ENCODE assay signal across 27 cellular contexts in the genomic region with DNA sequence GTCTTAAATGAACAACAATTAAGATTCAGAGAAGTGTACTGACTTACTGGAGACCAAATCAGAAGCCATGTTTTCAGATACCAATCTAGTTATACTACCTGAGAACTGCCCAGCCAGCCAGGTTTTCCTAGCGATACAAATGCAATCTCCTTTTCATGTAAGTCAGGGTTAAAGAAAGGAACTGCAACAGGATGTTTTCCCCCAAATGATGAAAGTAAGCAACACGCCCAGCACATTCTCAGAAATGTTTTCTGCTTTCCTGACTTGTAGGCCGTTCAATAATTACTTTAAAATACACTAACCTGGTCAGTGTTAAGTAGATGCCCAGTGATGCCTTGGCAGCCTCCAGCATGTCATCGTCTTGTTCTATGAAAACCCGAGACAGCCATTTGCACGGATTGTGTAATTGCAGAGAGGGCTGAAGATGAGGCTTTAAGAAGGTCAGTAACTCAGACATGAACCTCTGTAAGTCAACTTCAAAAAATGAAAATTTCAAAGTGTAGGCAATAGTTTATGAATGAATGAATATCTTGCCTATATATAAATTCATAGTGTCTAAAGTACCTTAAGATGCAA. TPM values are rescaled to one million over a fixed set of nuclear protein-coding genes. Genes with fewer than 3 reads are reported as not detected.
A peak's percentile ranks its signal among the peaks of the same experiment; 100 is the strongest.
DNase-seq lines count a peak whose midpoint lies in the region; ATAC-seq, FAIRE-seq and TF ChIP-seq lines count a peak whose summit lies in the region.
"Had no signal": no experiment of that assay in that cellular context is flagged by ENCODE, and none has a peak within 500 bp of the region (broad histone marks: within the 10 kb centered on the region; RNA-seq: fewer than 3 reads in every experiment).

No MANE protein-coding gene starts in this region.

- H3K27me3 Mint-ChIP-seq in activated T-cell treated with anti-CD3 and anti-CD28 coated beads, Interleukin-2, amount 50 U/mL, for 72 hours (ENCODE audit: low read depth): no peaks in the 10 kb centered on the region
- H3K27me3 Mint-ChIP-seq in activated T-helper 1 cell treated with anti-CD3 and anti-CD28 coated beads, Interleukin-12 subunit alpha, Interleukin-12 subunit beta, Interleukin-2, Interleukin-4 antibody, amounts not matched to agents 30 ng/mL and 10 ng/mL and 1 ng/mL, durations not matched to agents 14 hours and 24 hours and 36 hours (ENCODE audit: insufficient read depth): no peaks in the 10 kb centered on the region
- H3K27me3 Mint-ChIP-seq in naive thymus-derived CD4-positive, alpha-beta T cell: no peaks in the 10 kb centered on the region
- H3K27me3 Mint-ChIP-seq in mesothelial cell of epicardium (ENCODE audit: low read depth): no peaks in the 10 kb centered on the region
- H3K27me3 Mint-ChIP-seq: B cell; stimulated activated memory B cell treated with anti-CD40 and anti-IgM and Interleukin-4, amounts not matched to agents 10 μg/mL and 1 μg/mL and 100 μg/mL, for 72 hours; type B pancreatic cell had no signal

- no peak for DNase-seq in activated T-cell treated with anti-CD3 and anti-CD28 coated beads, Interleukin-2, amount 50 U/mL, for 72 hours
- no peak for DNase-seq in activated T-cell treated with anti-CD3 and anti-CD28 coated beads, Interleukin-2, amount 50 U/mL, for 1 hour
- DNase-seq in GM19239 (ENCODE audit: insufficient read length, low spot score) (no peak), T1000 (lab: John Stamatoyannopoulos, UW) (no peak), NCI-H128 (lab: John Stamatoyannopoulos, UW; ENCODE audit: unreplicated experiment) (no peak), mesothelial cell of epicardium (ENCODE audit: low spot score in 2 of 2, unreplicated experiment in 2 of 2) (no peak)
- DNase-seq in activated T-helper 1 cell treated with anti-CD3 and anti-CD28 coated beads, Interleukin-12 subunit alpha, Interleukin-12 subunit beta, Interleukin-2, Interleukin-4 antibody, amounts not matched to agents 30 ng/mL and 10 ng/mL and 1 ng/mL, durations not matched to agents 14 hours and 24 hours and 36 hours (ENCODE audit: low spot score): no peak
- DNase-seq in naive thymus-derived CD4-positive, alpha-beta T cell: peak in 5 of 9 donors; percentile 19 to 40 (median 38)
- DNase-seq: activated CD8-positive, alpha-beta memory T cell treated with anti-CD3 and anti-CD28 coated beads, Interleukin-2, amount 50 U/mL, for 48 hours; Caco-2; mucosa of descending colon; NCI-H146; NCI-H226; Right ventricle myocardium superior had no signal

- no peak for ATAC-seq in activated T-cell treated with anti-CD3 and anti-CD28 coated beads, Interleukin-2, amount 50 U/mL, for 72 hours (replicated peaks in 1 of 2)
- ATAC-seq in naive thymus-derived CD4-positive, alpha-beta T cell: no peak
- ATAC-seq: HCT116; mucosa of descending colon; Panc1; SK-N-SH treated with all-trans-retinoic acid at 6 μM for 48 hours; stimulated activated memory B cell treated with anti-CD40 and anti-IgM and Interleukin-4, amounts not matched to agents 10 μg/mL and 1 μg/mL and 100 μg/mL, for 72 hours had no signal

- CTCF ChIA-PET in naive thymus-derived CD4-positive, alpha-beta T cell (lab: Charles Lee): interaction anchor here (0.8 to 6.2 kb wide), 14 partner anchors 17 to 242 kb away, joined by 3 to 135 read pairs (median 6); partner anchors contain the start of gene ADAMTS17

- POLR2A ChIA-PET in naive thymus-derived CD4-positive, alpha-beta T cell (lab: Charles Lee): interaction anchor here (1.0 to 3.5 kb wide), 7 partner anchors 11 to 648 kb away, joined by 3 to 35 read pairs (median 8); partner anchors contain the start of genes ASB7 and LINS1

- H3K4me3 ChIP-seq in naive thymus-derived CD4-positive, alpha-beta T cell (ENCODE audit: low read length): peak overlapping the region; percentile 5
- H3K4me3 ChIP-seq: ascending aorta, lung, mucosa of descending colon had no signal

- no peak for TF ChIP-seq CTCF in mesothelial cell of epicardium (IDR thresholded peaks at IDR 0.05; ENCODE audit: unreplicated experiment)

- H3K27ac Mint-ChIP-seq in activated T-cell treated with anti-CD3 and anti-CD28 coated beads, Interleukin-2, amount 50 U/mL, for 72 hours: peak overlapping the region; percentile 95
- H3K27ac Mint-ChIP-seq in activated T-helper 1 cell treated with anti-CD3 and anti-CD28 coated beads, Interleukin-12 subunit alpha, Interleukin-12 subunit beta, Interleukin-2, Interleukin-4 antibody, amounts not matched to agents 30 ng/mL and 10 ng/mL and 1 ng/mL, durations not matched to agents 14 hours and 24 hours and 36 hours: peak overlapping the region; percentile 81
- H3K27ac Mint-ChIP-seq in naive thymus-derived CD4-positive, alpha-beta T cell: peak overlapping the region; percentile 84 to 99 (median 94)
- no peak overlapping the region for H3K27ac Mint-ChIP-seq in mesothelial cell of epicardium
- H3K27ac Mint-ChIP-seq: B cell; nephron; stimulated activated memory B cell treated with anti-CD40 and anti-IgM and Interleukin-4, amounts not matched to agents 10 μg/mL and 1 μg/mL and 100 μg/mL, for 72 hours; type B pancreatic cell had no signal

- H3K4me1 Mint-ChIP-seq in activated T-cell treated with anti-CD3 and anti-CD28 coated beads, Interleukin-2, amount 50 U/mL, for 72 hours (ENCODE audit: low read depth): peaks cover 56% of the 10 kb centered on the region
- peaks cover 64% of the 10 kb centered on the region for H3K4me1 Mint-ChIP-seq in activated T-helper 1 cell treated with anti-CD3 and anti-CD28 coated beads, Interleukin-12 subunit alpha, Interleukin-12 subunit beta, Interleukin-2, Interleukin-4 antibody, amounts not matched to agents 30 ng/mL and 10 ng/mL and 1 ng/mL, durations not matched to agents 14 hours and 24 hours and 36 hours (ENCODE audit: low read depth)
- H3K4me1 Mint-ChIP-seq in naive thymus-derived CD4-positive, alpha-beta T cell: peaks cover 22 to 76% (median 65%) of the 10 kb centered on the region in 7 donors
- no peaks in the 10 kb centered on the region for H3K4me1 Mint-ChIP-seq in mesothelial cell of epicardium
- H3K4me1 Mint-ChIP-seq: nephron had no signal

- H3K27ac ChIP-seq in naive thymus-derived CD4-positive, alpha-beta T cell (ENCODE audit: low read depth, low read length): peak overlapping the region; percentile 65
- H3K27ac ChIP-seq: ascending aorta had no signal

- H3K9me3 Mint-ChIP-seq in activated T-cell treated with anti-CD3 and anti-CD28 coated beads, Interleukin-2, amount 50 U/mL, for 72 hours: no peaks in the 10 kb centered on the region
- H3K9me3 Mint-ChIP-seq in activated T-helper 1 cell treated with anti-CD3 and anti-CD28 coated beads, Interleukin-12 subunit alpha, Interleukin-12 subunit beta, Interleukin-2, Interleukin-4 antibody, amounts not matched to agents 30 ng/mL and 10 ng/mL and 1 ng/mL, durations not matched to agents 14 hours and 24 hours and 36 hours: no peaks in the 10 kb centered on the region
- H3K9me3 Mint-ChIP-seq in naive thymus-derived CD4-positive, alpha-beta T cell: no peaks in the 10 kb centered on the region
- H3K9me3 Mint-ChIP-seq in mesothelial cell of epicardium: no peaks in the 10 kb centered on the region
- H3K9me3 Mint-ChIP-seq: stimulated activated memory B cell treated with anti-CD40 and anti-IgM and Interleukin-4, amounts not matched to agents 10 μg/mL and 1 μg/mL and 100 μg/mL, for 72 hours; type B pancreatic cell had no signal

- no peaks in the 10 kb centered on the region for H3K27me3 ChIP-seq in naive thymus-derived CD4-positive, alpha-beta T cell (ENCODE audit: control insufficient read depth in 2 of 2, insufficient read depth in 2 of 2, low read length in 2 of 2)
- H3K27me3 ChIP-seq: ascending aorta had no signal

- H3K36me3 Mint-ChIP-seq in activated T-cell treated with anti-CD3 and anti-CD28 coated beads, Interleukin-2, amount 50 U/mL, for 72 hours (ENCODE audit: insufficient read depth in 2 of 2): peaks cover 4 to 38% of the 10 kb centered on the region in 2 donors
- peaks cover 54% of the 10 kb centered on the region for H3K36me3 Mint-ChIP-seq in activated T-helper 1 cell treated with anti-CD3 and anti-CD28 coated beads, Interleukin-12 subunit alpha, Interleukin-12 subunit beta, Interleukin-2, Interleukin-4 antibody, amounts not matched to agents 30 ng/mL and 10 ng/mL and 1 ng/mL, durations not matched to agents 14 hours and 24 hours and 36 hours (ENCODE audit: low read depth)
- peaks cover 7 to 60% (median 35%) of the 10 kb centered on the region in 5 donors for H3K36me3 Mint-ChIP-seq in naive thymus-derived CD4-positive, alpha-beta T cell
- H3K36me3 Mint-ChIP-seq in mesothelial cell of epicardium: peaks cover 15% of the 10 kb centered on the region

- H3K4me3 Mint-ChIP-seq in activated T-cell treated with anti-CD3 and anti-CD28 coated beads, Interleukin-2, amount 50 U/mL, for 72 hours: peak overlapping the region in 1 of 2 donors; percentile 51
- peak overlapping the region; percentile 74 for H3K4me3 Mint-ChIP-seq in activated T-helper 1 cell treated with anti-CD3 and anti-CD28 coated beads, Interleukin-12 subunit alpha, Interleukin-12 subunit beta, Interleukin-2, Interleukin-4 antibody, amounts not matched to agents 30 ng/mL and 10 ng/mL and 1 ng/mL, durations not matched to agents 14 hours and 24 hours and 36 hours
- peak overlapping the region; percentile 44 to 86 (median 80) for H3K4me3 Mint-ChIP-seq in naive thymus-derived CD4-positive, alpha-beta T cell
- no peak overlapping the region for H3K4me3 Mint-ChIP-seq in mesothelial cell of epicardium
- H3K4me3 Mint-ChIP-seq: B cell; nephron; stimulated activated memory B cell treated with anti-CD40 and anti-IgM and Interleukin-4, amounts not matched to agents 10 μg/mL and 1 μg/mL and 100 μg/mL, for 72 hours; type B pancreatic cell had no signal

- FAIRE-seq in GM19239 (lab: Jason Lieb, UNC): peak; percentile 80
- FAIRE-seq: colon had no signal

- peaks cover 0 to 36% of the 10 kb centered on the region in 2 donors for H3K4me1 ChIP-seq in naive thymus-derived CD4-positive, alpha-beta T cell (ENCODE audit: control insufficient read depth in 2 of 2, insufficient read depth in 2 of 2, low read length in 2 of 2)
- H3K4me1 ChIP-seq: ascending aorta, Caco-2 had no signal

- H3K36me3 ChIP-seq in naive thymus-derived CD4-positive, alpha-beta T cell (ENCODE audit: control insufficient read depth in 2 of 3, insufficient read depth in 3 of 3, low read length in 3 of 3): peaks cover 0 to 26% (median 18%) of the 10 kb centered on the region in 3 experiments

- intact Hi-C loops in activated T-helper 1 cell treated with anti-CD3 and anti-CD28 coated beads, Interleukin-12 subunit alpha, Interleukin-12 subunit beta, Interleukin-2, Interleukin-4 antibody, amounts not matched to agents 30 ng/mL and 10 ng/mL and 1 ng/mL, durations not matched to agents 14 hours and 24 hours and 36 hours (cut with micrococcal nuclease): loop anchor here (1.0 to 2.0 kb wide), 3 partner anchors 221 to 643 kb away; no protein-coding TSS in a partner anchor
- intact Hi-C loops in naive thymus-derived CD4-positive, alpha-beta T cell (cut with micrococcal nuclease): loop anchor here (1.0 to 2.0 kb wide), 7 partner anchors 25 to 643 kb away; partner anchors contain the start of genes ASB7 (in 1 of the 2) and LINS1 (in 1 of the 2)

- no peaks in the 10 kb centered on the region for H3K9me3 ChIP-seq in naive thymus-derived CD4-positive, alpha-beta T cell (ENCODE audit: control insufficient read depth in 2 of 3, low read length in 3 of 3)
- H3K9me3 ChIP-seq: ascending aorta, Caco-2, mucosa of descending colon had no signal

RNA-seq across cellular contexts. Expression of gene LINS1, which starts 30.3 kb away (rescaled TPM):
- 10 to 100 TPM; 41.6 to 51.2 TPM for total RNA-seq in activated T-cell treated with anti-CD3 and anti-CD28 coated beads, Interleukin-2, amount 50 U/mL, for 72 hours
- 64.1 and 70.5 TPM in 2 replicates for total RNA-seq in activated T-helper 1 cell treated with anti-CD3 and anti-CD28 coated beads, Interleukin-12 subunit alpha, Interleukin-12 subunit beta, Interleukin-2, Interleukin-4 antibody, amounts not matched to agents 30 ng/mL and 10 ng/mL and 1 ng/mL, durations not matched to agents 14 hours and 24 hours and 36 hours
- total RNA-seq in naive thymus-derived CD4-positive, alpha-beta T cell: 100 to 1,000 TPM in 1 of 5 experiments, 10 to 100 TPM in 4; 50.7 to 116 (median 76.9) TPM
- polyA plus RNA-seq in naive thymus-derived CD4-positive, alpha-beta T cell: 100 to 1,000 TPM in 1 of 2 donors, 10 to 100 TPM in 1; 98.1 to 104 TPM
- 13.1 to 17.0 TPM (median 14.8 TPM) in 3 replicates for total RNA-seq in mesothelial cell of epicardium

RNA-seq across cellular contexts. Expression of gene ASB7, which starts 30.7 kb away (rescaled TPM):
- 10 to 100 TPM; 35.7 TPM for total RNA-seq in activated T-cell treated with anti-CD3 and anti-CD28 coated beads, Interleukin-2, amount 50 U/mL, for 72 hours
- total RNA-seq in activated T-helper 1 cell treated with anti-CD3 and anti-CD28 coated beads, Interleukin-12 subunit alpha, Interleukin-12 subunit beta, Interleukin-2, Interleukin-4 antibody, amounts not matched to agents 30 ng/mL and 10 ng/mL and 1 ng/mL, durations not matched to agents 14 hours and 24 hours and 36 hours: 18.3 and 18.7 TPM in 2 replicates
- 10 to 100 TPM; 15.4 to 27.2 (median 18.9) TPM for total RNA-seq in naive thymus-derived CD4-positive, alpha-beta T cell
- polyA plus RNA-seq in naive thymus-derived CD4-positive, alpha-beta T cell: 10 to 100 TPM; 11.8 to 17.6 TPM
- total RNA-seq in mesothelial cell of epicardium: 14.4 to 16.0 TPM (median 15.5 TPM) in 3 replicates

RNA-seq across cellular contexts. Expression of gene CERS3, which starts 42.9 kb away (rescaled TPM):
- 1 to 10 TPM in 1 of 2 donors, under 1 TPM in 1; 0.22 to 2.2 TPM for total RNA-seq in activated T-cell treated with anti-CD3 and anti-CD28 coated beads, Interleukin-2, amount 50 U/mL, for 72 hours
- total RNA-seq in activated T-helper 1 cell treated with anti-CD3 and anti-CD28 coated beads, Interleukin-12 subunit alpha, Interleukin-12 subunit beta, Interleukin-2, Interleukin-4 antibody, amounts not matched to agents 30 ng/mL and 10 ng/mL and 1 ng/mL, durations not matched to agents 14 hours and 24 hours and 36 hours: 0.16 and 0.54 TPM in 2 replicates
- 1 to 10 TPM; 1.8 to 5.5 (median 4.0) TPM for total RNA-seq in naive thymus-derived CD4-positive, alpha-beta T cell
- under 1 TPM; 0.27 to 0.55 TPM for polyA plus RNA-seq in naive thymus-derived CD4-positive, alpha-beta T cell
- 0.23 to 0.69 TPM in 2 of 3 replicates, not detected in the other for total RNA-seq in mesothelial cell of epicardium
- total RNA-seq: ascending aorta, Caco-2, fibroblast of lung, LHCN-M2, osteocyte, Right ventricle myocardium superior had no signal
- polyA plus RNA-seq: fibroblast of lung had no signal

Comparison
In these comparisons a context has a peak if more than half of its experiments do, and no peak if none do; other contexts are left out.
1. DNase-seq: peak in naive thymus-derived CD4-positive, alpha-beta T cell (5 of 9); none in activated T-cell treated with anti-CD3 and anti-CD28 coated beads, Interleukin-2, amount 50 U/mL, for 72 hours (0 of 2), activated T-cell treated with anti-CD3 and anti-CD28 coated beads, Interleukin-2, amount 50 U/mL, for 1 hour (single experiment), GM19239 (single experiment), activated T-helper 1 cell treated with anti-CD3 and anti-CD28 coated beads, Interleukin-12 subunit alpha, Interleukin-12 subunit beta, Interleukin-2, Interleukin-4 antibody, amounts not matched to agents 30 ng/mL and 10 ng/mL and 1 ng/mL, durations not matched to agents 14 hours and 24 hours and 36 hours (single experiment), T1000 (single experiment), NCI-H128 (single experiment) and mesothelial cell of epicardium (0 of 2).